In the genomic region with DNA sequence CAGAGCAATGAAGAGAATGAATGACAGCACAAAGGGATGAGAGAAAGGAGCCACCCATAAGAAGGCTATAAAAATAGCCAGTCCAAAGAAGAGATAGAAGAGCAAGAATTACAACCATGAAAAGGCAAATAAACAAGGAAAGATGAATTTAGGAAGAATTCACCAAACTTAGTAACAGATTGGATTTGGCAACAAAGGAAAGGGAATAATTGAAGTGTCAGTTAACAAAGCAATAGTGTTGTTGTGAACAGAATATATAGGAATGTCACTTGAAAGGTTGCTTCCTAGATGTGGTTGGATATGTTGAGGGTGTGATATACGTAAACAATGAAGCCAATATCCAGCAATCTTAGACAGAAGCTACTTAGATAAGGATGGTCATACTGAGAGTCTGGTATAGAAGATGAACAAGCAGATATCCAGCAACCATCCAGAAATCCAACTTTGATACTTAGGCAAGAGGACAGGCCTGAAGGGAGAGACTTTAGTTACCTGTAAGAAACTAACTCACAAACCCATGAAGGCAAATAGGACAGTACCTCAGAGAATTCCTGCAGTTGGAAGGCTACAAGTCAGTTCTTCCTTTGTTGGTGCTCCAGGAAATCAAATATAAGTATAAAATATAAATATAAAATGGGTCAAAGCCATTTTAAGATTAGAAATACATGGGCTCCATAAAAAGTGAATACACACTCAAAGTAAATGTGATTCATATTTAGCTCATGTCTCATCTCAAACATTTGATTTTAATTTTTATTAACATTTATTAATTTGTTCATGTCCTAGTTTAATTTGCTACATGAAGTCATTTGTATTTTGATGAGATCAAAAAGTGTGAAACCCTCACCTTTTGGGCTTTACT, we compare ENCODE assay signal across 11 cellular contexts.
DNase-seq lines count a peak whose midpoint lies in the region; ATAC-seq and TF ChIP-seq lines count a peak whose summit lies in the region.
"Had no signal": no experiment of that assay in that cellular context is flagged by ENCODE, and none has a peak within 500 bp of the region (broad histone marks: within the 10 kb centered on the region; RNA-seq: fewer than 3 reads in every experiment).

No MANE protein-coding gene starts in this region.

- peak overlapping the region; percentile 82 for H3K4me2 ChIP-seq in hepatocyte

- POLR2A ChIA-PET in MCF 10A (lab: Yijun Ruan, JAX), result interaction anchor here (0.6 to 19.0 kb wide), 29 partner anchors 7 to 1700 kb away, joined by 3 to 1160 read pairs (median 83); a partner anchor contains a TSS
- POLR2A ChIA-PET in Panc1 (lab: Charles Lee), result interaction anchor here (0.6 to 0.9 kb wide), 3 partner anchors 13 to 169 kb away, joined by 3 to 4 read pairs (median 3); no protein-coding TSS in a partner anchor

- peak overlapping the region; percentile 96 for H3K27ac Mint-ChIP-seq in MCF 10A (ENCODE audit: low read depth, unreplicated experiment)
- peak overlapping the region; percentile 98 for H3K27ac Mint-ChIP-seq in type B pancreatic cell

- no peak overlapping the region for H2AFZ ChIP-seq in hepatocyte

- no peaks in the 10 kb centered on the region for H3K36me3 ChIP-seq in breast epithelium
- no peaks in the 10 kb centered on the region; the same call in none of the 2 replicates for H3K36me3 ChIP-seq in Panc1 (ENCODE audit: control insufficient read depth, insufficient read depth, low read length)
- H3K36me3 ChIP-seq in hepatocyte (replicated peaks; ENCODE audit: insufficient read depth, low read depth), result no peaks in the 10 kb centered on the region

- no peaks in the 10 kb centered on the region for H3K9me2 ChIP-seq in hepatocyte (replicated peaks; ENCODE audit: insufficient read depth)

- DNase-seq in MCF 10A (ENCODE audit: unreplicated experiment), result no peak
- DNase-seq in breast epithelium (ENCODE audit: low spot score in 2 of 2), result no peak
- no peak for DNase-seq in Panc1 (ENCODE audit: low read depth, low spot score)
- no peak for DNase-seq in hepatocyte (ENCODE audit: low spot score)
- DNase-seq in type B pancreatic cell (ENCODE audit: extremely low spot score, unreplicated experiment), result no peak
- DNase-seq in stimulated activated naive CD4-positive, alpha-beta T cell (lab: John Stamatoyannopoulos, UW), result no peak
- DNase-seq in NCI-H510A treated with DMSO at 0.1 percent for 48 hours (lab: John Stamatoyannopoulos, UW), result no peak
- DNase-seq: BE2C, NCI-H2029, OCI-M1 had no signal

- ATAC-seq in Panc1 (no peak), GM21723 (IDR thresholded peaks at IDR 0.05; ENCODE audit: unreplicated experiment) (no peak)

- H3K27me3 Mint-ChIP-seq in MCF 10A (ENCODE audit: insufficient read depth, unreplicated experiment) (no peaks in the 10 kb centered on the region), type B pancreatic cell (peaks cover 4% of the 10 kb centered on the region)

- BruUV-seq in MCF 10A (replicated peaks; lab: Mats Ljungman, UMichigan), result no TSS peak
- BruUV-seq in Panc1 (replicated peaks; lab: Mats Ljungman, UMichigan), result no TSS peak

- H3K9me3 ChIP-seq in breast epithelium (no peaks in the 10 kb centered on the region), Panc1 (ENCODE audit: control insufficient read depth, insufficient read depth, low read depth, low read length) (no peaks in the 10 kb centered on the region), hepatocyte (ENCODE audit: low read depth) (no peaks in the 10 kb centered on the region)
- H3K9me3 ChIP-seq: BE2C had no signal

- H4K20me1 ChIP-seq in hepatocyte (ENCODE audit: insufficient read depth, poor library complexity, severe bottlenecking), result peaks cover 22% of the 10 kb centered on the region

- H3K27me3 ChIP-seq in breast epithelium (no peaks in the 10 kb centered on the region), Panc1 (ENCODE audit: control insufficient read depth, insufficient read depth, low read length) (no peaks in the 10 kb centered on the region), hepatocyte (no peaks in the 10 kb centered on the region)
- H3K27me3 ChIP-seq: BE2C had no signal

- H3K4me1 Mint-ChIP-seq in MCF 10A (ENCODE audit: insufficient read depth, unreplicated experiment) (peaks cover 22% of the 10 kb centered on the region), type B pancreatic cell (ENCODE audit: unreplicated experiment) (peaks cover 19% of the 10 kb centered on the region)

- H3K4me3 Mint-ChIP-seq in MCF 10A (ENCODE audit: unreplicated experiment) (peak overlapping the region; percentile 93), type B pancreatic cell (peak overlapping the region; percentile 38)

- H3K4me1 ChIP-seq in breast epithelium (no peaks in the 10 kb centered on the region), Panc1 (ENCODE audit: control insufficient read depth, insufficient read depth, low read length) (peaks cover 26% of the 10 kb centered on the region), hepatocyte (ENCODE audit: insufficient read depth) (peaks cover 16% of the 10 kb centered on the region)

- peaks cover 73% of the 10 kb centered on the region for H3K79me2 ChIP-seq in hepatocyte

- TF ChIP-seq POLR2A in breast epithelium (IDR thresholded peaks at IDR 0.05), result no peak

- in situ Hi-C loops in Panc1 (cut with HindIII; ENCODE audit: low pct_unique_long_range_greater_than_20kb, low sequenced_read_pairs), result no loop called here

- 96% methylated on average over 1 of the region's 1 CpG for WGBS in hepatocyte (ENCODE audit: low lambda C conversion rate, missing lambda C conversion rate)

- CTCF ChIA-PET in MCF 10A (lab: Yijun Ruan, JAX) (interaction anchor here (0.5 to 1.3 kb wide), 7 partner anchors 18 to 1629 kb away, joined by 3 to 7 read pairs (median 3); a partner anchor contains a TSS), Panc1 (lab: Charles Lee) (no interaction called here)

- H3K9me3 Mint-ChIP-seq in MCF 10A (ENCODE audit: unreplicated experiment) (no peaks in the 10 kb centered on the region), type B pancreatic cell (no peaks in the 10 kb centered on the region)

- peak overlapping the region in 1 of 2 donors; percentile 94 for H3K27ac ChIP-seq in breast epithelium
- peak overlapping the region; percentile 97 for H3K27ac ChIP-seq in Panc1 (ENCODE audit: low read length)
- H3K27ac ChIP-seq in hepatocyte, result no peak overlapping the region

- H3K4me3 ChIP-seq in breast epithelium, result no peak overlapping the region
- H3K4me3 ChIP-seq in Panc1 (ENCODE audit: low read depth in 2 of 2, low read length in 2 of 2), result peak overlapping the region in 1 of 2 experiments; percentile 85; a peak in 2 of 4 replicates
- no peak overlapping the region for H3K4me3 ChIP-seq in hepatocyte

- TF ChIP-seq CTCF in MCF 10A (IDR thresholded peaks at IDR 0.05; ENCODE audit: unreplicated experiment), result no peak
- no peak for TF ChIP-seq CTCF in breast epithelium (IDR thresholded peaks at IDR 0.05)
- TF ChIP-seq CTCF in Panc1 (IDR thresholded peaks at IDR 0.05), result no peak
- TF ChIP-seq CTCF in hepatocyte (IDR thresholded peaks at IDR 0.05; ENCODE audit: poor library complexity), result no peak
- TF ChIP-seq CTCF in type B pancreatic cell (conservative IDR thresholded peaks at IDR 0.05), result no peak

- H3K36me3 Mint-ChIP-seq in MCF 10A (ENCODE audit: insufficient read depth, unreplicated experiment), result peaks cover 21% of the 10 kb centered on the region
- H3K36me3 Mint-ChIP-seq in type B pancreatic cell, result no peaks in the 10 kb centered on the region

- intact Hi-C loops in MCF 10A (cut with micrococcal nuclease) (no loop called here), breast epithelium (cut with DNase I; ENCODE audit: low total_unique reads) (no loop called here), Panc1 (cut with micrococcal nuclease; ENCODE audit: unreplicated experiment) (no loop called here)
